ENCODE assay signal across 8 cellular contexts in the genomic region with DNA sequence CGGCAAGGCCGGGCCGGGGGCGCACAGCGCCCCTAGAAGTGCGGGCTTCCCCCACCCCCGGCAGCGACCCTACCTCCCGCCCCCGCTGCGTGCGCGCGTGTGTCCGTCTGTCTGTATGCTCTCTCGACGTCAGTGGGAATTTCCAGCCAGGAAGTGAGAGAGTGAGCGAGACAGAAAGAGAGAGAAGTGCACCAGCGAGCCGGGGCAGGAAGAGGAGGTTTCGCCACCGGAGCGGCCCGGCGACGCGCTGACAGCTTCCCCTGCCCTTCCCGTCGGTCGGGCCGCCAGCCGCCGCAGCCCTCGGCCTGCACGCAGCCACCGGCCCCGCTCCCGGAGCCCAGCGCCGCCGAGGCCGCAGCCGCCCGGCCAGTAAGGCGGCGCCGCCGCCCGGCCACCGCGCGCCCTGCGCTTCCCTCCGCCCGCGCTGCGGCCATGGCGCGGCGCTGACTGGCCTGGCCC.
DNase-seq lines count a peak whose midpoint lies in the region; ATAC-seq and TF ChIP-seq lines count a peak whose summit lies in the region.

A gene with protein sequence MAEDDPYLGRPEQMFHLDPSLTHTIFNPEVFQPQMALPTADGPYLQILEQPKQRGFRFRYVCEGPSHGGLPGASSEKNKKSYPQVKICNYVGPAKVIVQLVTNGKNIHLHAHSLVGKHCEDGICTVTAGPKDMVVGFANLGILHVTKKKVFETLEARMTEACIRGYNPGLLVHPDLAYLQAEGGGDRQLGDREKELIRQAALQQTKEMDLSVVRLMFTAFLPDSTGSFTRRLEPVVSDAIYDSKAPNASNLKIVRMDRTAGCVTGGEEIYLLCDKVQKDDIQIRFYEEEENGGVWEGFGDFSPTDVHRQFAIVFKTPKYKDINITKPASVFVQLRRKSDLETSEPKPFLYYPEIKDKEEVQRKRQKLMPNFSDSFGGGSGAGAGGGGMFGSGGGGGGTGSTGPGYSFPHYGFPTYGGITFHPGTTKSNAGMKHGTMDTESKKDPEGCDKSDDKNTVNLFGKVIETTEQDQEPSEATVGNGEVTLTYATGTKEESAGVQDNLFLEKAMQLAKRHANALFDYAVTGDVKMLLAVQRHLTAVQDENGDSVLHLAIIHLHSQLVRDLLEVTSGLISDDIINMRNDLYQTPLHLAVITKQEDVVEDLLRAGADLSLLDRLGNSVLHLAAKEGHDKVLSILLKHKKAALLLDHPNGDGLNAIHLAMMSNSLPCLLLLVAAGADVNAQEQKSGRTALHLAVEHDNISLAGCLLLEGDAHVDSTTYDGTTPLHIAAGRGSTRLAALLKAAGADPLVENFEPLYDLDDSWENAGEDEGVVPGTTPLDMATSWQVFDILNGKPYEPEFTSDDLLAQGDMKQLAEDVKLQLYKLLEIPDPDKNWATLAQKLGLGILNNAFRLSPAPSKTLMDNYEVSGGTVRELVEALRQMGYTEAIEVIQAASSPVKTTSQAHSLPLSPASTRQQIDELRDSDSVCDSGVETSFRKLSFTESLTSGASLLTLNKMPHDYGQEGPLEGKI (plus strand): TSS at position 184 of the 459 bp plus-strand sequence. CDS start 24,160 bp downstream, outside the sequence.

- peak; percentile 80 for DNase-seq in AG20443 (ENCODE audit: low spot score)
- peak; percentile 79 for DNase-seq in OCI-M1 (lab: John Stamatoyannopoulos, UW)
- DNase-seq in activated T-helper 1 cell treated with Interleukin-2 at 50 U/mL for 16 hours (ENCODE audit: low read depth), result peak; percentile 66
- peak; percentile 77 for DNase-seq in fibroblast of mammary gland (ENCODE audit: low read depth)
- no peak for DNase-seq in nephron progenitor cell
- DNase-seq in stimulated activated naive CD8-positive, alpha-beta T cell treated with anti-CD3 and anti-CD28 coated beads, Interleukin-15, amount 100 ng/mL, for 72 hours, result peak; percentile 69 to 85

- peak within 1 kb of the TSS; percentile 95 for H3K4me3 ChIP-seq in fibroblast of mammary gland (ENCODE audit: control insufficient read depth, low read depth, low read length)

- peak within 1 kb of the TSS; percentile 99 for H3K27ac Mint-ChIP-seq in nephron progenitor cell
- peak within 1 kb of the TSS; percentile 97 to 98 for H3K27ac Mint-ChIP-seq in stimulated activated naive CD8-positive, alpha-beta T cell treated with anti-CD3 and anti-CD28 coated beads, Interleukin-15, amount 100 ng/mL, for 72 hours

- peak within 1 kb of the TSS; percentile 88 for H3K4me3 Mint-ChIP-seq in nephron progenitor cell
- peak within 1 kb of the TSS; percentile 90 to 95 for H3K4me3 Mint-ChIP-seq in stimulated activated naive CD8-positive, alpha-beta T cell treated with anti-CD3 and anti-CD28 coated beads, Interleukin-15, amount 100 ng/mL, for 72 hours

- no peak for TF ChIP-seq CTCF in fibroblast of mammary gland (conservative IDR thresholded peaks at IDR 0.05; ENCODE audit: control insufficient read depth, insufficient read depth, low read depth, low read length)
- TF ChIP-seq CTCF in nephron progenitor cell (IDR thresholded peaks at IDR 0.05), result no peak

- H3K27me3 Mint-ChIP-seq in nephron progenitor cell (ENCODE audit: low read depth, poor library complexity), result peaks cover 10% of the 10 kb centered on the region
- no peaks in the 10 kb centered on the region for H3K27me3 Mint-ChIP-seq in stimulated activated naive CD8-positive, alpha-beta T cell treated with anti-CD3 and anti-CD28 coated beads, Interleukin-15, amount 100 ng/mL, for 72 hours

- ATAC-seq in GM18909 (IDR thresholded peaks at IDR 0.05; ENCODE audit: poor library complexity, unreplicated experiment) (peak; percentile 67), HG03159 (IDR thresholded peaks at IDR 0.05; ENCODE audit: unreplicated experiment) (peak; percentile 55)
- peak; percentile 78 for ATAC-seq in stimulated activated naive CD8-positive, alpha-beta T cell treated with anti-CD3 and anti-CD28 coated beads, Interleukin-15, amount 100 ng/mL, for 72 hours

- peaks cover 5% of the 10 kb centered on the region for H3K36me3 Mint-ChIP-seq in nephron progenitor cell (ENCODE audit: low read depth)

- H3K9me3 Mint-ChIP-seq in nephron progenitor cell, result peaks cover 14% of the 10 kb centered on the region
- peaks cover 5 to 12% of the 10 kb centered on the region in 2 donors for H3K9me3 Mint-ChIP-seq in stimulated activated naive CD8-positive, alpha-beta T cell treated with anti-CD3 and anti-CD28 coated beads, Interleukin-15, amount 100 ng/mL, for 72 hours

- H3K4me1 Mint-ChIP-seq in nephron progenitor cell, result peaks cover 36% of the 10 kb centered on the region
- peaks cover 16% of the 10 kb centered on the region for H3K4me1 Mint-ChIP-seq in stimulated activated naive CD8-positive, alpha-beta T cell treated with anti-CD3 and anti-CD28 coated beads, Interleukin-15, amount 100 ng/mL, for 72 hours
